ENCODE assay signal across 9 cellular contexts in genomic region chr14:57066887-57067513, GRCh38.
A peak's percentile ranks its signal among the peaks of the same experiment; 100 is the strongest.
DNase-seq lines count a peak whose midpoint lies in the region; ATAC-seq and TF ChIP-seq lines count a peak whose summit lies in the region.
"Had no signal": no experiment of that assay in that cellular context is flagged by ENCODE, and none has a peak within 500 bp of the region (broad histone marks: within the 10 kb centered on the region; RNA-seq: fewer than 3 reads in every experiment).

No MANE protein-coding gene starts in this region.

- H3K18ac ChIP-seq in trophoblast cell (ENCODE audit: low read length), result no peak overlapping the region

- no peaks in the 10 kb centered on the region for H3K9me3 Mint-ChIP-seq in effector memory CD8-positive, alpha-beta T cell

- H3K4me3 ChIP-seq in epithelial cell of esophagus (ENCODE audit: low read length) (no peak overlapping the region), trophoblast cell (ENCODE audit: low read depth, low read length) (no peak overlapping the region)

- no peak overlapping the region for H3K9ac ChIP-seq in trophoblast cell (ENCODE audit: low read length)

- no peaks in the 10 kb centered on the region for H3K36me3 Mint-ChIP-seq in effector memory CD8-positive, alpha-beta T cell (ENCODE audit: insufficient read depth)
- H3K36me3 Mint-ChIP-seq: activated naive CD8-positive, alpha-beta T cell had no signal

- no peaks in the 10 kb centered on the region for H3K27me3 ChIP-seq in trophoblast cell (ENCODE audit: insufficient read depth, low read length)

- H3K27ac ChIP-seq in trophoblast cell (ENCODE audit: low read depth, low read length), result no peak overlapping the region

- ATAC-seq in effector memory CD8-positive, alpha-beta T cell (replicated peaks), result no peak
- ATAC-seq in GM19397 (IDR thresholded peaks at IDR 0.05; ENCODE audit: unreplicated experiment), result no peak

- no peak overlapping the region for H3K27ac Mint-ChIP-seq in effector memory CD8-positive, alpha-beta T cell
- H3K27ac Mint-ChIP-seq: activated naive CD8-positive, alpha-beta T cell had no signal

- H2BK120ac ChIP-seq in trophoblast cell (ENCODE audit: insufficient read depth, low read length, poor library complexity), result no peak overlapping the region

- H4K91ac ChIP-seq in trophoblast cell (ENCODE audit: low read depth, low read length), result no peak overlapping the region

- H4K8ac ChIP-seq in trophoblast cell (ENCODE audit: low read depth, low read length), result no peak overlapping the region

- no peak overlapping the region for H2AK5ac ChIP-seq in trophoblast cell (ENCODE audit: low read length)

- peak; percentile 71 for DNase-seq in activated effector memory CD4-positive, alpha-beta T cell treated with anti-CD3 and anti-CD28 coated beads, Interleukin-2, amount 50 U/mL, for 16 hours
- no peak for DNase-seq in activated effector memory CD4-positive, alpha-beta T cell treated with Interleukin-2 at 50 U/mL for 16 hours
- peak in 41 of 76 experiments; percentile 1 to 56 (median 15) for DNase-seq in HUDEP-2 (lab: John Stamatoyannopoulos, UW; ENCODE audit: unreplicated experiment in 76 of 76)
- peak; percentile 13 for DNase-seq in SK-N-DZ (ENCODE audit: low spot score)
- peak; percentile 39 for DNase-seq in epithelial cell of esophagus (ENCODE audit: low read depth)
- peak; percentile 27 to 51 for DNase-seq in trophoblast cell
- no peak for DNase-seq in effector memory CD8-positive, alpha-beta T cell

- H3K9me3 ChIP-seq in trophoblast cell (ENCODE audit: insufficient read depth, low read depth, low read length), result no peaks in the 10 kb centered on the region

- H3K4ac ChIP-seq in trophoblast cell (ENCODE audit: low read depth, low read length), result no peak overlapping the region

- H3K79me1 ChIP-seq in trophoblast cell (ENCODE audit: low read length), result no peaks in the 10 kb centered on the region

- H4K12ac ChIP-seq in trophoblast cell (ENCODE audit: low read depth, low read length), result no peak overlapping the region

- no peak overlapping the region for H2AFZ ChIP-seq in trophoblast cell (ENCODE audit: insufficient read depth, low read length, poor library complexity)

- H3K23ac ChIP-seq in trophoblast cell (ENCODE audit: low read length), result no peak overlapping the region

- no peaks in the 10 kb centered on the region for H3K4me1 Mint-ChIP-seq in effector memory CD8-positive, alpha-beta T cell (ENCODE audit: low read depth in 2 of 2)

- H3K79me2 ChIP-seq in trophoblast cell (ENCODE audit: control insufficient read depth, insufficient read depth, low read length, poor library complexity), result no peaks in the 10 kb centered on the region

- no peaks in the 10 kb centered on the region for H3K36me3 ChIP-seq in trophoblast cell (ENCODE audit: control insufficient read depth in 1 of 2, insufficient read depth in 2 of 2, low read length in 2 of 2)

- H3K27me3 Mint-ChIP-seq in effector memory CD8-positive, alpha-beta T cell, result peaks cover 32 to 39% of the 10 kb centered on the region in 2 donors

- H3K4me3 Mint-ChIP-seq in effector memory CD8-positive, alpha-beta T cell, result no peak overlapping the region
- H3K4me3 Mint-ChIP-seq: activated naive CD8-positive, alpha-beta T cell had no signal

- no peak overlapping the region for H2BK5ac ChIP-seq in trophoblast cell (ENCODE audit: low read depth, low read length, poor library complexity)

- TF ChIP-seq CTCF in epithelial cell of esophagus (IDR thresholded peaks at IDR 0.05; ENCODE audit: insufficient read depth, low read depth, low read length, missing control alignments), result peak; percentile 50

- H2BK12ac ChIP-seq in trophoblast cell (ENCODE audit: low read length), result no peak overlapping the region

- no peak overlapping the region for H3K14ac ChIP-seq in trophoblast cell (ENCODE audit: low read length)

- no CpG with 5 or more reads among the region's 12 CpGs for WGBS in trophoblast cell (ENCODE audit: extremely low coverage, insufficient coverage, insufficient read length)

- no peak overlapping the region for H3K4me2 ChIP-seq in trophoblast cell (ENCODE audit: low read length)

- no peaks in the 10 kb centered on the region for H3K4me1 ChIP-seq in trophoblast cell (ENCODE audit: control insufficient read depth in 1 of 2, insufficient read depth in 2 of 2, low read length in 2 of 2)

Comparison
In these comparisons a context has a peak if more than half of its experiments do, and no peak if none do; other contexts are left out.
1. DNase-seq: peak in activated effector memory CD4-positive, alpha-beta T cell treated with anti-CD3 and anti-CD28 coated beads, Interleukin-2, amount 50 U/mL, for 16 hours (single experiment), HUDEP-2 (41 of 76), SK-N-DZ (single experiment), epithelial cell of esophagus (single experiment) and trophoblast cell (2 of 2); none in activated effector memory CD4-positive, alpha-beta T cell treated with Interleukin-2 at 50 U/mL for 16 hours (single experiment) and effector memory CD8-positive, alpha-beta T cell (0 of 3).